ENCODE assay signal across 9 cellular contexts in the genomic region with DNA sequence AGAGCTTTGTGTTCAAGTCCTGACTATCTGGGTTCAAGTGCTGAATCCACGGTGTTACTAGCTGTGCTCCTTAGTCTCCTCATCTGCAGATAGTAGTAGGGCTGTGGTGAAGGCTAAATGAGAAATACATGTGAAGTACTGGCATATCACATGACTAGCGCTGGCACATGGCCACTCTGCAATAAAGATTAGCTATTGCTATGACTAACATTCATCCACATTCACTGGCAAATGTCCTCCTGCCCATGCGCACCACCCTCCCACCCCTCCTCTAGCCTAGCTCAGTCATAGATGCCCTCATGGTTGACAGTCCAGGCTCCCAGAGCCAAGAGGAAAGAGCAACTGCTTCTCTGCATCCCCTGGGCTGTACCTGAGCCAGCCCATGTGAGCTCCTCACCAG. TPM values are rescaled to one million over a fixed set of nuclear protein-coding genes. Genes with fewer than 3 reads are reported as not detected.
DNase-seq lines count a peak whose midpoint lies in the region; ATAC-seq, FAIRE-seq and TF ChIP-seq lines count a peak whose summit lies in the region.
"Had no signal": no experiment of that assay in that cellular context is flagged by ENCODE, and none has a peak within 500 bp of the region (broad histone marks: within the 10 kb centered on the region; RNA-seq: fewer than 3 reads in every experiment).

No MANE protein-coding gene starts in this region.

- POLR2A ChIA-PET in AG04450 (lab: Yijun Ruan, JAX) = interaction anchor here (0.6 to 1.2 kb wide), 6 partner anchors 15 to 317 kb away, joined by 3 to 4 read pairs (median 4); partner anchors contain the start of gene OSCP1

- H3K27ac ChIP-seq in AG04450 (ENCODE audit: low read depth, low read length) = no peak overlapping the region

- H3K4me3 ChIP-seq in AG04450 (ENCODE audit: low read depth, low read length) = no peak overlapping the region
- H3K4me3 ChIP-seq in astrocyte of the spinal cord (ENCODE audit: low read depth, low read length) = no peak overlapping the region

- H3K27me3 ChIP-seq in AG04450 (ENCODE audit: control insufficient read depth, insufficient read depth, low read length) = no peaks in the 10 kb centered on the region

- CTCF ChIA-PET in AG04450 (lab: Charles Lee) = interaction anchor here (0.6 to 6.2 kb wide), 13 partner anchors 9 to 287 kb away, joined by 3 to 145 read pairs (median 10); partner anchors contain the start of gene TRAPPC3

- no peak for TF ChIP-seq POLR2A in GM12892 (IDR thresholded peaks at IDR 0.05; ENCODE audit: low read depth, low read length)

- TF ChIP-seq CTCF in AG04450 (IDR thresholded peaks at IDR 0.05; ENCODE audit: low read depth, low read length) = no peak
- no peak for TF ChIP-seq CTCF in astrocyte of the spinal cord (IDR thresholded peaks at IDR 0.05; ENCODE audit: low read depth, low read length)

- no peak for FAIRE-seq in GM12892 (lab: Jason Lieb, UNC)
- FAIRE-seq: G401.6 had no signal

- DNase-seq in AG04450 (ENCODE audit: low read depth, low spot score) (peak; percentile 75), LoVo (ENCODE audit: low spot score) (peak; percentile 81), astrocyte of the spinal cord (ENCODE audit: low read depth, low spot score) (peak; percentile 91), kidney glomerular epithelial cell (lab: John Stamatoyannopoulos, UW) (peak; percentile 93), DMS114 treated with DMSO at 0.1 percent for 48 hours (lab: John Stamatoyannopoulos, UW; ENCODE audit: unreplicated experiment) (no peak), GM12892 (ENCODE audit: insufficient read length) (no peak)

- in situ Hi-C loops in astrocyte of the spinal cord (cut with HindIII; ENCODE audit: low sequenced_read_pairs) = loop anchor here (25.0 kb wide), 2 partner anchors 154 to 279 kb away; no protein-coding TSS in a partner anchor

- ATAC-seq in HG03175 (IDR thresholded peaks at IDR 0.05; ENCODE audit: unreplicated experiment) (no peak), GM19452 (IDR thresholded peaks at IDR 0.05; ENCODE audit: unreplicated experiment) (no peak)

- no peaks in the 10 kb centered on the region for H3K9me3 ChIP-seq in AG04450 (ENCODE audit: control insufficient read depth, insufficient read depth, low read length)

RNA-seq across cellular contexts. Expression of gene COL8A2, which starts 8.5 kb away (rescaled TPM):
- 1.5 and 1.6 TPM in 2 replicates for polyA plus RNA-seq in AG04450 (2011; rRNA removed)
- 0.83 and 1.1 TPM in 2 replicates for polyA minus RNA-seq in AG04450 (2011; rRNA and poly(A)+ RNA removed)
- polyA plus RNA-seq in GM12892 (2012; ENCODE audit: missing spikeins) = 0.15 TPM

RNA-seq across cellular contexts. Expression of gene TRAPPC3, which starts 15.8 kb away (rescaled TPM):
- 88.5 and 92.3 TPM in 2 replicates for polyA plus RNA-seq in AG04450 (2011; rRNA removed)
- 27.3 and 30.2 TPM in 2 replicates for polyA minus RNA-seq in AG04450 (2011; rRNA and poly(A)+ RNA removed)
- 49.4 TPM for polyA plus RNA-seq in GM12892 (2012; ENCODE audit: missing spikeins)

RNA-seq across cellular contexts. Expression of gene MAP7D1, which starts 22.5 kb away (rescaled TPM):
- 23.4 and 28.2 TPM in 2 replicates for polyA plus RNA-seq in AG04450 (2011; rRNA removed)
- 32.6 and 42.3 TPM in 2 replicates for polyA minus RNA-seq in AG04450 (2011; rRNA and poly(A)+ RNA removed)
- polyA plus RNA-seq in GM12892 (2012; ENCODE audit: missing spikeins) = 30.7 TPM

RNA-seq across cellular contexts. Expression of gene ADPRS, which starts 44.8 kb away (rescaled TPM):
- 22.1 and 26.5 TPM in 2 replicates for polyA plus RNA-seq in AG04450 (2011; rRNA removed)
- polyA minus RNA-seq in AG04450 (2011; rRNA and poly(A)+ RNA removed) = 13.2 and 18.6 TPM in 2 replicates
- polyA plus RNA-seq in GM12892 (2012; ENCODE audit: missing spikeins) = 36.6 TPM

RNA-seq across cellular contexts. Expression of gene TEKT2, which starts 49.6 kb away (rescaled TPM):
- 0.12 TPM in 2 replicates for polyA plus RNA-seq in AG04450 (2011; rRNA removed)
- polyA minus RNA-seq in AG04450 (2011; rRNA and poly(A)+ RNA removed) = 0.30 TPM in 1 of 2 replicates, not detected in the other
- 0.17 TPM for polyA plus RNA-seq in GM12892 (2012; ENCODE audit: missing spikeins)

Comparison
In these comparisons a context has a peak if more than half of its experiments do, and no peak if none do; other contexts are left out.
1. DNase-seq: peak in AG04450 (single experiment), LoVo (single experiment), astrocyte of the spinal cord (single experiment) and kidney glomerular epithelial cell (single experiment); none in DMS114 treated with DMSO at 0.1 percent for 48 hours (single experiment) and GM12892 (single experiment).